8 cellular contexts compared by ENCODE assay signal in the genomic region with DNA sequence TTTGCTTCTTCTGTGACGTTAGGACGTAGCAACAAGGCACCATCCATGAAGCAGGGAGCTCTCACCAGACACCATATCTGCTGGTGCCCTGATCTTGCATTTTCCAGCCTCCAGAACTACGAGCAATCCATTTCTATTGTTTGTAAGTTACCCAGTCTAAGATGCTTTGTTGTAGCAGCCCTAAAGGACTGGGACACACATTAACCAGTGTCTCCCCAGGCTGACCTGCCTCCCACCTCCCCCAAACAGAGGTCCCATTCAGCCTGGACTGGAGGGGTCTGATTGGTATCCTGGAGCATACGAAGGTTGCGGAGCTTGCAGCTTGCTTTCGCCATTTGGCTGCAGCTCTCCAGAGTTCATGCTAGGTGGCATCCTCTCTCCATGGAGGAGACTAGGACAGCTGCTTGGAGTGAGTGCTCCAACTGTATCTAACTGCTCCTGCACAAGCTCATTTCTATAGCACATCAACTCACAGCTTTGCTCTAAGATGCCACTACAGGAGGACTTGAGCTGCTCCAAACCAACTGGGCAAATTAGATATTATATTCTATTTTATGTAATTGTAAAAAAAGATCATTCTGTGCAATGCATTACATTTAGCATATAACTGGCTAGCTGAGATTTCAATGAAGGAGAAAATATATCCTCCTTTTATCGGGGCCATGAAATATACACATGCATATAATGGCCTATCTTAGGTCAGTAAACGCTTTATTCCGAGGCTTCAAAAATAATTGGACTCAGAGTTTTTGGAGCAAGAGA. TPM values are rescaled to one million over a fixed set of nuclear protein-coding genes. Genes with fewer than 3 reads are reported as not detected.
A peak's percentile ranks its signal among the peaks of the same experiment; 100 is the strongest.
DNase-seq lines count a peak whose midpoint lies in the region; ATAC-seq and TF ChIP-seq lines count a peak whose summit lies in the region.

No MANE protein-coding gene starts in this region.

- intact Hi-C loops in ascending aorta (cut with DNase I) = loop anchor here (1.0 to 2.0 kb wide), 4 partner anchors 217 to 343 kb away; a partner anchor contains a TSS
- intact Hi-C loops in left ventricle myocardium superior (cut with micrococcal nuclease) = no loop called here
- intact Hi-C loops in psoas muscle (cut with DNase I) = loop anchor here (1.0 to 5.0 kb wide), 4 partner anchors 218 to 343 kb away; a partner anchor contains a TSS

- TF ChIP-seq CTCF in HL-60 (IDR thresholded peaks at IDR 0.05; ENCODE audit: insufficient read depth, low read length) = peak; percentile 89
- peak; percentile 69 to 89 (median 82) for TF ChIP-seq CTCF in ascending aorta (IDR thresholded peaks at IDR 0.05)
- TF ChIP-seq CTCF in psoas muscle (IDR thresholded peaks at IDR 0.05) = peak; percentile 76

- WGBS in psoas muscle, 3 donors = 40 to 52% (median 42%) methylated on average over 9 of the region's 9 CpGs

- H3K27ac ChIP-seq in HL-60 (replicated peaks) = no peak overlapping the region
- no peak overlapping the region for H3K27ac ChIP-seq in ascending aorta
- H3K27ac ChIP-seq in psoas muscle = no peak overlapping the region

- H3K9me3 ChIP-seq in ascending aorta = no peaks in the 10 kb centered on the region
- H3K9me3 ChIP-seq in psoas muscle = no peaks in the 10 kb centered on the region

- H3K27me3 ChIP-seq in HL-60 (ENCODE audit: insufficient read depth, poor library complexity, severe bottlenecking) (no peaks in the 10 kb centered on the region), ascending aorta (no peaks in the 10 kb centered on the region), psoas muscle (ENCODE audit: insufficient read depth in 3 of 3, low read length in 2 of 3) (no peaks in the 10 kb centered on the region)

- ATAC-seq in left ventricle myocardium superior (peak; percentile 97), psoas muscle (peak; percentile 90 to 97 (median 92)), GM18873 (IDR thresholded peaks at IDR 0.05; ENCODE audit: low FRiP score, unreplicated experiment) (no peak)

- DNase-seq in stimulated activated naive CD4-positive, alpha-beta T cell (lab: John Stamatoyannopoulos, UW) = peak; percentile 11 to 68 (median 36)
- no peak for DNase-seq in stimulated activated naive CD4-positive, alpha-beta T cell treated with Interleukin-2 at 50 U/mL for 16 hours (lab: John Stamatoyannopoulos, UW)
- DNase-seq in HL-60 (ENCODE audit: low read depth in 1 of 2, low spot score in 1 of 2) (peak in 1 of 2 experiments; percentile 75), RKO (ENCODE audit: low spot score) (peak; percentile 86), ascending aorta (ENCODE audit: low spot score in 2 of 2) (peak in 1 of 2 donors; percentile 77), left ventricle myocardium superior (peak; percentile 57), psoas muscle (peak in 1 of 2 donors; percentile 60)

- H3K4me1 ChIP-seq in ascending aorta = peaks cover 0 to 4% of the 10 kb centered on the region in 2 donors
- H3K4me1 ChIP-seq in psoas muscle = no peaks in the 10 kb centered on the region

- H3K36me3 ChIP-seq in ascending aorta (no peaks in the 10 kb centered on the region), psoas muscle (ENCODE audit: insufficient read depth in 1 of 2, low read depth in 1 of 2) (no peaks in the 10 kb centered on the region)

- H3K4me3 ChIP-seq in HL-60 (replicated peaks; ENCODE audit: insufficient read depth, low read length) (no peak overlapping the region), ascending aorta (no peak overlapping the region), psoas muscle (no peak overlapping the region)

RNA-seq across cellular contexts. Expression of a gene that starts 8.0 kb away (rescaled TPM):
- total RNA-seq in ascending aorta = 75.5 TPM
- 43.4 TPM for total RNA-seq in left ventricle myocardium superior
- 10 to 100 TPM in 2 of 4 donors, 1 to 10 TPM in 2; 8.0 to 15.5 (median 10.1) TPM for total RNA-seq in psoas muscle
- 1 to 10 TPM; 7.0 to 7.7 (median 7.3) TPM for polyA plus RNA-seq in psoas muscle

RNA-seq across cellular contexts. Expression of a gene that starts 20.8 kb away (rescaled TPM):
- 34.9 TPM for total RNA-seq in ascending aorta
- total RNA-seq in left ventricle myocardium superior = 288 TPM
- total RNA-seq in psoas muscle = 100 to 1,000 TPM; 186 to 212 (median 201) TPM
- 100 to 1,000 TPM; 182 to 331 (median 204) TPM for polyA plus RNA-seq in psoas muscle

RNA-seq across cellular contexts. Expression of a gene that starts 33.9 kb away (rescaled TPM):
- total RNA-seq in ascending aorta (13.7 TPM), left ventricle myocardium superior (43.0 TPM), psoas muscle (10 to 100 TPM; 37.1 to 48.9 (median 43.9) TPM)
- 10 to 100 TPM; 49.0 to 67.2 (median 65.7) TPM for polyA plus RNA-seq in psoas muscle
